ENCODE assay signal across 30 cellular contexts in the genomic region with DNA sequence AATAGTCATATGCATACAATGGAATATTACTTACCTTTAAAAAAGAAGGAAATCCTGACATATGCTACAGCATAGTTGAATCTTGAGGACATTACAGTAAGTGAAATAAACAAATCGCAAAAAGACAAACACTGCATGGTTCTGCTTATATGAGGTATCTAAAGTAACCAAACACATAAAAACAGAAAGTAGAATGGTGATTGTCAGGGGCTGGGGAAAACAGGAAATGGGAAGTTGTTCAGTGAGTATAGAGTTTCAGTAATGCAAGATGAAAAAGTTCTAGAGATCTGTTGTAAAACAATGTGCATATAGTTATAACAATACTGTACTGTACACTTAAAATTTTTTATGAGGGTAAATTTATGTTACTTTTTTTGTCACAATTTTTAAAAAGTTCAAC.
DNase-seq lines count a peak whose midpoint lies in the region; ATAC-seq and TF ChIP-seq lines count a peak whose summit lies in the region.
"Had no signal": no experiment of that assay in that cellular context is flagged by ENCODE, and none has a peak within 500 bp of the region (broad histone marks: within the 10 kb centered on the region; RNA-seq: fewer than 3 reads in every experiment).

No MANE protein-coding gene starts in this region.

- no peaks in the 10 kb centered on the region for H4K20me1 ChIP-seq in GM23338 (replicated peaks; ENCODE audit: insufficient read depth)

- H3K27ac Mint-ChIP-seq in GM23338, result no peak overlapping the region
- H3K27ac Mint-ChIP-seq: CD14-positive monocyte; stimulated activated naive CD8-positive, alpha-beta T cell treated with anti-CD3 and anti-CD28 coated beads, Interleukin-15, Interleukin-2, amounts not matched to agents 100 ng/mL and 50 ng/mL, for 24 hours had no signal

- H3K9me3 Mint-ChIP-seq in GM23338, result no peaks in the 10 kb centered on the region; the same call in 2 of the 3 replicates
- H3K9me3 Mint-ChIP-seq: central memory CD8-positive, alpha-beta T cell had no signal

- peak; percentile 58 for ATAC-seq in GM18505 (IDR thresholded peaks at IDR 0.05; ENCODE audit: unreplicated experiment)
- ATAC-seq in GM19397 (IDR thresholded peaks at IDR 0.05; ENCODE audit: unreplicated experiment), result peak; percentile 82
- peak; percentile 72 for ATAC-seq in GM21786 (IDR thresholded peaks at IDR 0.05; ENCODE audit: unreplicated experiment)
- ATAC-seq in HG03342 (IDR thresholded peaks at IDR 0.05; ENCODE audit: unreplicated experiment), result peak; percentile 85
- ATAC-seq in GM23338, result no peak
- ATAC-seq in GM19455 (IDR thresholded peaks at IDR 0.05; ENCODE audit: unreplicated experiment), result no peak

- no peaks in the 10 kb centered on the region; the same call in 1 of the 3 replicates for H3K4me1 Mint-ChIP-seq in GM23338
- H3K4me1 Mint-ChIP-seq: CD14-positive monocyte; central memory CD8-positive, alpha-beta T cell had no signal

- no peak overlapping the region for H3K27ac ChIP-seq in GM23338 (ENCODE audit: low read depth)
- H3K27ac ChIP-seq: neutrophil, tibial nerve had no signal

- no peak overlapping the region for H3K4me2 ChIP-seq in GM23338
- H3K4me2 ChIP-seq: smooth muscle cell had no signal

- no peak for TF ChIP-seq CTCF in GM23338 (conservative IDR thresholded peaks at IDR 0.05; ENCODE audit: low read depth in 2 of 2)
- TF ChIP-seq CTCF in GM10266 (IDR thresholded peaks at IDR 0.05; ENCODE audit: control insufficient read depth, insufficient read depth, low read depth, missing control alignments), result no peak

- no peaks in the 10 kb centered on the region for H3K9me2 ChIP-seq in GM23338 (ENCODE audit: insufficient read depth)

- DNase-seq in GM23338 (ENCODE audit: low spot score) (no peak), GM10266 (ENCODE audit: extremely low spot score) (no peak), cerebellum (ENCODE audit: low spot score) (no peak)
- DNase-seq: activated CD4-positive, CD25-positive, alpha-beta regulatory T cell treated with anti-CD3 and anti-CD28 coated beads, Interleukin-2, amount 50 U/mL, for 72 hours; activated naive CD4-positive, alpha-beta T cell treated with anti-CD3 and anti-CD28 coated beads, Interleukin-2, amount 50 U/mL, for 16 hours; activated T-cell treated with anti-CD3 and anti-CD28 coated beads, Interleukin-2, amount 50 U/mL, for 48 hours; aorta; DMS 273 treated with DMSO at 0.1 percent for 48 hours; effector CD4-positive, alpha-beta T cell; erythroblast; foreskin melanocyte; hypothalamus; IMR-90; NCI-H1417 treated with DMSO at 0.1 percent for 48 hours; NCI-H2107; NCI-H510A treated with DMSO at 0.1 percent for 48 hours; RPMI8226; stimulated activated CD4-positive, alpha-beta T cell treated with anti-CD3 and anti-CD28 coated beads, Interleukin-4, amount 100 ng/mL, for 24 hours had no signal

- no peaks in the 10 kb centered on the region for H3K27me3 ChIP-seq in GM23338 (ENCODE audit: insufficient read depth)
- H3K27me3 ChIP-seq: neutrophil, tibial nerve had no signal

- TF ChIP-seq POLR2A in GM18505 (IDR thresholded peaks at IDR 0.05; ENCODE audit: borderline replicate concordance, extremely low read depth, insufficient read depth, insufficient read length), result no peak

- H2AFZ ChIP-seq in GM23338, result no peak overlapping the region

- H3K27me3 Mint-ChIP-seq in GM23338 (ENCODE audit: insufficient read depth, low read depth, poor library complexity), result no peaks in the 10 kb centered on the region
- H3K27me3 Mint-ChIP-seq: central memory CD8-positive, alpha-beta T cell; stimulated activated naive CD8-positive, alpha-beta T cell treated with anti-CD3 and anti-CD28 coated beads, Interleukin-15, Interleukin-2, amounts not matched to agents 100 ng/mL and 50 ng/mL, for 24 hours had no signal

- no peaks in the 10 kb centered on the region for H3F3A ChIP-seq in GM23338 (replicated peaks; ENCODE audit: low read depth)

- no peaks in the 10 kb centered on the region for H3K79me2 ChIP-seq in GM23338 (replicated peaks; ENCODE audit: insufficient read depth)

- H3K4me1 ChIP-seq in GM23338 (ENCODE audit: insufficient read depth), result no peaks in the 10 kb centered on the region
- H3K4me1 ChIP-seq: tibial nerve had no signal

- H3K4me3 Mint-ChIP-seq in GM23338, result no peak overlapping the region
- H3K4me3 Mint-ChIP-seq: CD14-positive monocyte; central memory CD8-positive, alpha-beta T cell; stimulated activated naive CD8-positive, alpha-beta T cell treated with anti-CD3 and anti-CD28 coated beads, Interleukin-15, Interleukin-2, amounts not matched to agents 100 ng/mL and 50 ng/mL, for 24 hours had no signal

- H3K36me3 Mint-ChIP-seq in GM23338 (ENCODE audit: low read depth), result no peaks in the 10 kb centered on the region
- H3K36me3 Mint-ChIP-seq: CD14-positive monocyte had no signal

- no peaks in the 10 kb centered on the region for H3K36me3 ChIP-seq in GM23338 (ENCODE audit: insufficient read depth)
- H3K36me3 ChIP-seq: neutrophil, tibial nerve had no signal

- no peak overlapping the region for H3K4me3 ChIP-seq in GM23338
- H3K4me3 ChIP-seq: lung, smooth muscle cell, tibial nerve had no signal

TF ChIP-seq in GM23338, 12 proteins besides CTCF, POLR2A, EP300 and RAD21:
- no peak for TF ChIP-seq POLR2AphosphoS5 (IDR thresholded peaks at IDR 0.05; ENCODE audit: low read depth)
- TF ChIP-seq, protein P1, sequence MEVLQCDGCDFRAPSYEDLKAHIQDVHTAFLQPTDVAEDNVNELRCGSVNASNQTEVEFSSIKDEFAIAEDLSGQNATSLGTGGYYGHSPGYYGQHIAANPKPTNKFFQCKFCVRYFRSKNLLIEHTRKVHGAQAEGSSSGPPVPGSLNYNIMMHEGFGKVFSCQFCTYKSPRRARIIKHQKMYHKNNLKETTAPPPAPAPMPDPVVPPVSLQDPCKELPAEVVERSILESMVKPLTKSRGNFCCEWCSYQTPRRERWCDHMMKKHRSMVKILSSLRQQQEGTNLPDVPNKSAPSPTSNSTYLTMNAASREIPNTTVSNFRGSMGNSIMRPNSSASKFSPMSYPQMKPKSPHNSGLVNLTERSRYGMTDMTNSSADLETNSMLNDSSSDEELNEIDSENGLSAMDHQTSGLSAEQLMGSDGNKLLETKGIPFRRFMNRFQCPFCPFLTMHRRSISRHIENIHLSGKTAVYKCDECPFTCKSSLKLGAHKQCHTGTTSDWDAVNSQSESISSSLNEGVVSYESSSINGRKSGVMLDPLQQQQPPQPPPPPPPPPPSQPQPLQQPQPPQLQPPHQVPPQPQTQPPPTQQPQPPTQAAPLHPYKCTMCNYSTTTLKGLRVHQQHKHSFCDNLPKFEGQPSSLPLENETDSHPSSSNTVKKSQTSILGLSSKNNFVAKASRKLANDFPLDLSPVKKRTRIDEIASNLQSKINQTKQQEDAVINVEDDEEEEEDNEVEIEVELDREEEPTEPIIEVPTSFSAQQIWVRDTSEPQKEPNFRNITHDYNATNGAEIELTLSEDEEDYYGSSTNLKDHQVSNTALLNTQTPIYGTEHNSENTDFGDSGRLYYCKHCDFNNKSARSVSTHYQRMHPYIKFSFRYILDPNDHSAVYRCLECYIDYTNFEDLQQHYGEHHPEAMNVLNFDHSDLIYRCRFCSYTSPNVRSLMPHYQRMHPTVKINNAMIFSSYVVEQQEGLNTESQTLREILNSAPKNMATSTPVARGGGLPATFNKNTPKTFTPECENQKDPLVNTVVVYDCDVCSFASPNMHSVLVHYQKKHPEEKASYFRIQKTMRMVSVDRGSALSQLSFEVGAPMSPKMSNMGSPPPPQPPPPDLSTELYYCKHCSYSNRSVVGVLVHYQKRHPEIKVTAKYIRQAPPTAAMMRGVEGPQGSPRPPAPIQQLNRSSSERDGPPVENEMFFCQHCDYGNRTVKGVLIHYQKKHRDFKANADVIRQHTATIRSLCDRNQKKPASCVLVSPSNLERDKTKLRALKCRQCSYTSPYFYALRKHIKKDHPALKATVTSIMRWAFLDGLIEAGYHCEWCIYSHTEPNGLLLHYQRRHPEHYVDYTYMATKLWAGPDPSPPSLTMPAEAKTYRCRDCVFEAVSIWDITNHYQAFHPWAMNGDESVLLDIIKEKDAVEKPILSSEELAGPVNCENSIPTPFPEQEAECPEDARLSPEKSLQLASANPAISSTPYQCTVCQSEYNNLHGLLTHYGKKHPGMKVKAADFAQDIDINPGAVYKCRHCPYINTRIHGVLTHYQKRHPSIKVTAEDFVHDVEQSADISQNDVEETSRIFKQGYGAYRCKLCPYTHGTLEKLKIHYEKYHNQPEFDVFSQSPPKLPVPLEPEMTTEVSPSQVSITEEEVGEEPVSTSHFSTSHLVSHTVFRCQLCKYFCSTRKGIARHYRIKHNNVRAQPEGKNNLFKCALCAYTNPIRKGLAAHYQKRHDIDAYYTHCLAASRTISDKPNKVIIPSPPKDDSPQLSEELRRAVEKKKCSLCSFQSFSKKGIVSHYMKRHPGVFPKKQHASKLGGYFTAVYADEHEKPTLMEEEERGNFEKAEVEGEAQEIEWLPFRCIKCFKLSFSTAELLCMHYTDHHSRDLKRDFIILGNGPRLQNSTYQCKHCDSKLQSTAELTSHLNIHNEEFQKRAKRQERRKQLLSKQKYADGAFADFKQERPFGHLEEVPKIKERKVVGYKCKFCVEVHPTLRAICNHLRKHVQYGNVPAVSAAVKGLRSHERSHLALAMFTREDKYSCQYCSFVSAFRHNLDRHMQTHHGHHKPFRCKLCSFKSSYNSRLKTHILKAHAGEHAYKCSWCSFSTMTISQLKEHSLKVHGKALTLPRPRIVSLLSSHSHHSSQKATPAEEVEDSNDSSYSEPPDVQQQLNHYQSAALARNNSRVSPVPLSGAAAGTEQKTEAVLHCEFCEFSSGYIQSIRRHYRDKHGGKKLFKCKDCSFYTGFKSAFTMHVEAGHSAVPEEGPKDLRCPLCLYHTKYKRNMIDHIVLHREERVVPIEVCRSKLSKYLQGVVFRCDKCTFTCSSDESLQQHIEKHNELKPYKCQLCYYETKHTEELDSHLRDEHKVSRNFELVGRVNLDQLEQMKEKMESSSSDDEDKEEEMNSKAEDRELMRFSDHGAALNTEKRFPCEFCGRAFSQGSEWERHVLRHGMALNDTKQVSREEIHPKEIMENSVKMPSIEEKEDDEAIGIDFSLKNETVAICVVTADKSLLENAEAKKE (CRISPR knock-in tag; IDR thresholded peaks at IDR 0.05), result no peak
- TF ChIP-seq CREB1 (CRISPR knock-in tag; IDR thresholded peaks at IDR 0.05; ENCODE audit: low read depth), result no peak
- TF ChIP-seq STAT1 (IDR thresholded peaks at IDR 0.05; ENCODE audit: unreplicated experiment), result no peak
- TF ChIP-seq JUNB (IDR thresholded peaks at IDR 0.05; ENCODE audit: unreplicated experiment), result no peak

Comparison
In these comparisons a context has a peak if more than half of its experiments do, and no peak if none do; other contexts are left out.
1. ATAC-seq: peak in GM18505 (single experiment), GM19397 (single experiment), GM21786 (single experiment) and HG03342 (single experiment); none in GM23338 (single experiment) and GM19455 (single experiment).